Comparison of ENCODE assay signal across 1 cellular context in genomic region chr22:17422736-17423343, GRCh38.
TF ChIP-seq lines count a peak whose summit lies in the region.

No MANE protein-coding gene starts in this region.

TF ChIP-seq in GM23338, 12 proteins besides CTCF, POLR2A, EP300 and RAD21 (continued from another document):
- TF ChIP-seq REST (IDR thresholded peaks at IDR 0.05; ENCODE audit: unreplicated experiment) (no peak), EZH2phosphoT487 (IDR thresholded peaks at IDR 0.05; ENCODE audit: unreplicated experiment) (no peak), POLR2AphosphoS5 (IDR thresholded peaks at IDR 0.05; ENCODE audit: low read depth) (no peak), EZH2 (IDR thresholded peaks at IDR 0.05; ENCODE audit: low read depth, unreplicated experiment) (no peak), ZNF331 (CRISPR knock-in tag; IDR thresholded peaks at IDR 0.05; ENCODE audit: low read depth) (no peak), ZNF114 (CRISPR knock-in tag; IDR thresholded peaks at IDR 0.05) (no peak), JUNB (IDR thresholded peaks at IDR 0.05; ENCODE audit: unreplicated experiment) (no peak), STAT1 (IDR thresholded peaks at IDR 0.05; ENCODE audit: unreplicated experiment) (no peak)
